ENCODE assay signal across 8 cellular contexts in genomic region chr13:32581177-32581786, GRCh38. TPM values are rescaled to one million over a fixed set of nuclear protein-coding genes. Genes with fewer than 3 reads are reported as not detected.
DNase-seq lines count a peak whose midpoint lies in the region; ATAC-seq and TF ChIP-seq lines count a peak whose summit lies in the region.

No MANE protein-coding gene starts in this region.

- H3K27me3 ChIP-seq in GM23338 (ENCODE audit: insufficient read depth) = no peaks in the 10 kb centered on the region
- no peaks in the 10 kb centered on the region for H3K27me3 ChIP-seq in SU-DHL-6 (ENCODE audit: low read length)

- no peak for ATAC-seq in GM23338
- ATAC-seq in HG03342 (IDR thresholded peaks at IDR 0.05; ENCODE audit: unreplicated experiment) = no peak
- no peak for ATAC-seq in GM19324 (IDR thresholded peaks at IDR 0.05; ENCODE audit: low FRiP score, unreplicated experiment)
- no peak for ATAC-seq in HG03354 (IDR thresholded peaks at IDR 0.05; ENCODE audit: poor library complexity, severe bottlenecking, unreplicated experiment)

- H3K4me1 Mint-ChIP-seq in GM23338 = peaks cover 2% of the 10 kb centered on the region; the same call in 2 of the 3 replicates

- TF ChIP-seq CTCF in AG09309 (IDR thresholded peaks at IDR 0.05; ENCODE audit: control insufficient read depth, insufficient read depth, low read depth, low read length, missing control alignments) (peak; percentile 38), GM23338 (conservative IDR thresholded peaks at IDR 0.05; ENCODE audit: low read depth in 2 of 2) (peak in 1 of 2 experiments; percentile 66; a peak in 3 of 4 replicates), SU-DHL-6 (IDR thresholded peaks at IDR 0.05; ENCODE audit: insufficient read depth, low read length, poor library complexity, severe bottlenecking) (peak; percentile 79)

- H3K4me3 ChIP-seq in AG09309 (ENCODE audit: control insufficient read depth, low read depth, low read length) = no peak overlapping the region
- H3K4me3 ChIP-seq in GM23338 = no peak overlapping the region
- no peak overlapping the region for H3K4me3 ChIP-seq in SU-DHL-6 (ENCODE audit: insufficient read depth, low read length, poor library complexity, severe bottlenecking)

- H3K9me2 ChIP-seq in GM23338 (ENCODE audit: insufficient read depth) (no peaks in the 10 kb centered on the region), SU-DHL-6 (replicated peaks; ENCODE audit: insufficient read depth, low read length) (no peaks in the 10 kb centered on the region)

- H3K4me2 ChIP-seq in GM23338 (no peak overlapping the region), SU-DHL-6 (ENCODE audit: low read depth, low read length, poor library complexity, severe bottlenecking) (no peak overlapping the region)

- H3F3A ChIP-seq in GM23338 (replicated peaks; ENCODE audit: low read depth) (no peaks in the 10 kb centered on the region), SU-DHL-6 (ENCODE audit: insufficient read depth) (no peaks in the 10 kb centered on the region)

- peaks cover 24% of the 10 kb centered on the region for H3K9me3 Mint-ChIP-seq in GM23338

- H3K36me3 ChIP-seq in GM23338 (ENCODE audit: insufficient read depth) (no peaks in the 10 kb centered on the region), SU-DHL-6 (ENCODE audit: low read length) (no peaks in the 10 kb centered on the region)

- H3K27ac ChIP-seq in GM23338 (ENCODE audit: low read depth) (no peak overlapping the region), SU-DHL-6 (ENCODE audit: low read depth, low read length) (no peak overlapping the region)

- H3K27ac Mint-ChIP-seq in GM23338 = no peak overlapping the region

- H3K4me3 Mint-ChIP-seq in GM23338 = no peak overlapping the region

- H2AFZ ChIP-seq in GM23338 (no peak overlapping the region), SU-DHL-6 (ENCODE audit: low read depth, low read length, severe bottlenecking) (no peak overlapping the region)

- H3K27me3 Mint-ChIP-seq in GM23338 (ENCODE audit: insufficient read depth, low read depth, poor library complexity) = peaks cover 6% of the 10 kb centered on the region

- no peaks in the 10 kb centered on the region for H3K79me2 ChIP-seq in GM23338 (replicated peaks; ENCODE audit: insufficient read depth)
- H3K79me2 ChIP-seq in SU-DHL-6 (ENCODE audit: insufficient read depth, low read length) = no peaks in the 10 kb centered on the region

- H4K20me1 ChIP-seq in GM23338 (replicated peaks; ENCODE audit: insufficient read depth) (no peaks in the 10 kb centered on the region), SU-DHL-6 (ENCODE audit: low read depth, low read length) (no peaks in the 10 kb centered on the region)

- no peak overlapping the region for H3K9ac ChIP-seq in SU-DHL-6 (ENCODE audit: low read length)

- H3K9me3 ChIP-seq in SU-DHL-6 (ENCODE audit: insufficient read depth, low read length) = peaks cover 11% of the 10 kb centered on the region; the same call in 1 of the 2 replicates

- H3K36me3 Mint-ChIP-seq in GM23338 (ENCODE audit: low read depth) = peaks cover 12% of the 10 kb centered on the region

- no peaks in the 10 kb centered on the region for H3K4me1 ChIP-seq in GM23338 (ENCODE audit: insufficient read depth)

- DNase-seq in AG09309 (ENCODE audit: low read depth) (no peak), GM23338 (ENCODE audit: low spot score) (peak; percentile 33), hepatic stellate cell (ENCODE audit: low spot score) (peak; percentile 20), iPS-NIHi11 (ENCODE audit: low spot score) (no peak)

TF ChIP-seq in GM23338, 12 proteins besides CTCF, POLR2A, EP300 and RAD21:
- no peak for TF ChIP-seq JUNB (IDR thresholded peaks at IDR 0.05; ENCODE audit: unreplicated experiment)
- no peak for TF ChIP-seq ZNF114 (CRISPR knock-in tag; IDR thresholded peaks at IDR 0.05)
- no peak for TF ChIP-seq ETS1 (IDR thresholded peaks at IDR 0.05)
- no peak for TF ChIP-seq ZNF331 (CRISPR knock-in tag; IDR thresholded peaks at IDR 0.05; ENCODE audit: low read depth)

RNA-seq across cellular contexts. Expression of gene PDS5B, which starts 5.0 kb away (rescaled TPM):
- total RNA-seq in GM23338 (2014; rRNA removed; shearing (Covaris generic)) = 43.9 and 44.2 TPM in 2 replicates
- 35.8 and 46.5 TPM in 2 replicates for polyA plus RNA-seq in GM23338 (2016; fragmentation: Nextera tagmentation; extraction: Ambion mirVana)

RNA-seq across cellular contexts. Expression of gene N4BP2L2, which starts 42.7 kb away (rescaled TPM):
- total RNA-seq in GM23338 (2014; rRNA removed; shearing (Covaris generic)) = 63.1 and 82.5 TPM in 2 replicates
- 149 and 160 TPM in 2 replicates for polyA plus RNA-seq in GM23338 (2016; fragmentation: Nextera tagmentation; extraction: Ambion mirVana)

Comparison
In these comparisons a context has a peak if more than half of its experiments do, and no peak if none do; other contexts are left out.
1. DNase-seq: peak in GM23338 (single experiment) and hepatic stellate cell (single experiment); none in AG09309 (single experiment) and iPS-NIHi11 (single experiment).